1 cellular context compared by ENCODE assay signal in the genomic region with DNA sequence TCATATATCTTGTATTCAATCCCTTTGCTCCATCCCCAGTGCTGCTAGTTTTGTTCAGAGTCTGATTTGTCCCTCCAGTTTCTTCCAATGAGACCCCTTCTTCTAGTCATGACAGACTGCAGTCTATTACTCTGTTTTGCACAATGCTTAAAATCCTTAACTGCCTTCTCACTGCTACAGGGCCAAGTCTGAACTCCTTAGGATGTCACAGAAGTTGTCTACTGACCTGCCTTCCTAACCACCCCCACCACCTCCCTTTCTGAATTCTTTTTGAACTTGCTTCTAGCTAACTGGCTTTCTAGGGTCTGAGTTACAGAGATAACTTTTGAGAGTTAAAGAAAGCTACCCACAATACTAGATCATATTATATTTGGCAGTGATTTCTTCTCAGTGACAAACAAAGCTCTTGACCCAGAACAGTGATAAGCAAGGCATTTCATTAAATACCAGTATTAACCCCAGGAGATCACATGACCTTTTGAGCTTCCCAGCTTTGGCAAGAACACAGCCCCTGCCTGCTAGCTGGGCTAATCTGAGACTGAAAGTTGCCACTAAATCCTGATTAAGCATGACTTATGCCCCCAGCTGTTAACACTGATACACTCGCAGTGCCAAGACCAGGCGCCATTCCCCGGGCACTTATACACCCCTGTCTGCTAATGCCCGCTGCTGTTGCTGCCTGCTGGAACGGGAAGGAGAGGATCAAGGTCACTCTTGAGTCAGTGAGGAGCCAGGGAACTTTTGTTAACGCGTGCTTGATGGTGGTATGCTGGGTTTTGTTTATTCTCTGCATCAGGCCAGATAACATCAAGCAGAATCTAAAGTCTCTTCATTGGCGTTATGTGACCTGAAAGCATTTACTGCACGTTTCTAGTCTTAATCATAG.
TF ChIP-seq lines count a peak whose summit lies in the region.

No MANE protein-coding gene starts in this region.

TF ChIP-seq in IMR-90, 13 proteins besides CTCF, POLR2A, EP300 and RAD21:
- TF ChIP-seq MXI1 (IDR thresholded peaks at IDR 0.05; ENCODE audit: borderline replicate concordance, low read depth, low read length): no peak
- TF ChIP-seq NFE2L2 (IDR thresholded peaks at IDR 0.05; ENCODE audit: low read depth, low read length): no peak
- no peak for TF ChIP-seq CEBPB (IDR thresholded peaks at IDR 0.05; ENCODE audit: low read depth, low read length)
- TF ChIP-seq, protein P1, sequence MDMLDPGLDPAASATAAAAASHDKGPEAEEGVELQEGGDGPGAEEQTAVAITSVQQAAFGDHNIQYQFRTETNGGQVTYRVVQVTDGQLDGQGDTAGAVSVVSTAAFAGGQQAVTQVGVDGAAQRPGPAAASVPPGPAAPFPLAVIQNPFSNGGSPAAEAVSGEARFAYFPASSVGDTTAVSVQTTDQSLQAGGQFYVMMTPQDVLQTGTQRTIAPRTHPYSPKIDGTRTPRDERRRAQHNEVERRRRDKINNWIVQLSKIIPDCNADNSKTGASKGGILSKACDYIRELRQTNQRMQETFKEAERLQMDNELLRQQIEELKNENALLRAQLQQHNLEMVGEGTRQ (IDR thresholded peaks at IDR 0.05; ENCODE audit: low read depth, low read length): peak; percentile 30; the same call in 1 of the 2 replicates
- peak; percentile 87 for TF ChIP-seq BHLHE40 (IDR thresholded peaks at IDR 0.05; ENCODE audit: low read depth, low read length)
